ENCODE assay signal across 8 cellular contexts in the genomic region with DNA sequence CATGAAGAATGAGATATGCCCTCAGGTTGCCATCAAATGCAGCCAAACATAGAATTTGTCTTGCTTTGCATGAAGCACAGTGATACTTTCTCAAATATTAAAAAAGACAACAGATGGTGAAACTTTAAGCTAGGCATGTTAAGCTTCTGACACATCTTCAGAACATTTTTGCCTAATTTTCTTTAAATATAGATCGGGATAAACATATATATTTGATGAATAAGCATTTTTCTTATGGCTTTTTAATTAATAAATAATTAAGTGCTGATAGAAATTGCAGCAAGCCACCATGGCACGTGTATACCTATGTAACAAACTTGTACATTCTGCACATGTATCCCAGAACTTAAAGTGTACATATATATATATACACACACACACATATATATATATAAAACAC.
"Had no signal": no experiment of that assay in that cellular context is flagged by ENCODE, and none has a peak within 500 bp of the region (broad histone marks: within the 10 kb centered on the region; RNA-seq: fewer than 3 reads in every experiment).

No MANE protein-coding gene starts in this region.

- H3K27ac ChIP-seq: GM23248, HL-60 had no signal

- H2AFZ ChIP-seq: GM23248 had no signal

- H3K4me3 ChIP-seq: GM23248 had no signal

- H3K9ac ChIP-seq: GM23248 had no signal

- FAIRE-seq: H54 had no signal

- DNase-seq: GM23248, GOT3, H9, HCEC 1CT, Kasumi-1, KG1 had no signal
